1 cellular context compared by ENCODE assay signal in the genomic region with DNA sequence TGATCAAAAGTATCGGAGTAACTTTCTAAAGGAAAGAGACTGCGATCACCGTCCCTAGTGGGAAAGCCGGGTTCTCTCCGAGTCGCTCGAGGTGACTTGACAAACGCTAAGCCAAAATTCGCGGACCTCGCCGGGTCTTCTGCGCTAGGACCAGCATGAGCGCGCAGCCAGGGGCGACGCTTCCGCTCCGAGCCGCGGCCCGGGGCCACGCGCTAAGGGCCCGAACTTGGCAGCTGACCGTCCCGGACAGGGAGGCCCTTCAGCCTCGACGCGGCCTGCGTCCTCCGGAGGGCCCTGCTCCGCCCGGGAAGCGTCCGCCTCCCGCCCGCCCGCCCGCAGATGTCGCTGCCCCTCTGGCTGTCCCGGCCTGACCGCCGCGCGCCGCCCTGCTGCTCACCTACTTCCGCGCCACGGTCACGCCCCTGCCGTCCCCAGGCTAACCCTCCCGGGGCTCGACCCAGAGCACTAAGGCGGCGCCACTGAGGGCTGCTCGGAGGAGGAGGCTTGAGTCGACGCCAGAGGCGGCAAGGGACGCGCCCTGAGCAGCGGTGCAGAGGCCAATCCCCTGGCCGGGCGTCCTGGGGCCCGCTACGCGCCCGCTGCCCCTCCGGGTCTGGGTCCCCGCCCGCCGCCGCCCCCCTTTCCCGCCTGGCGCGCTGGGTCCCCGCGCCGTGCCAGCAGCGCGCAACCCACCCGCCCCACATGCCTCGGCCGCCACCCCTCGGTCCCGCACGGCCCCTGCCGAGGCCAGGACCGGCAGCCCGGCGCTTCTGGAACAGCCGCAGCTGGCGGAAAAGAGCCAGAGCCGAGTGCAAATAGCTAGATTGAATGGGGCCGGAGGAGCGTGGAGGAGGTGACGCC.
TF ChIP-seq lines count a peak whose summit lies in the region.

No MANE protein-coding gene starts in this region.

TF ChIP-seq in HEK293, 187 proteins besides CTCF, POLR2A, EP300 and RAD21 (continued from another document and continues in another):
- TF ChIP-seq, protein P1, sequence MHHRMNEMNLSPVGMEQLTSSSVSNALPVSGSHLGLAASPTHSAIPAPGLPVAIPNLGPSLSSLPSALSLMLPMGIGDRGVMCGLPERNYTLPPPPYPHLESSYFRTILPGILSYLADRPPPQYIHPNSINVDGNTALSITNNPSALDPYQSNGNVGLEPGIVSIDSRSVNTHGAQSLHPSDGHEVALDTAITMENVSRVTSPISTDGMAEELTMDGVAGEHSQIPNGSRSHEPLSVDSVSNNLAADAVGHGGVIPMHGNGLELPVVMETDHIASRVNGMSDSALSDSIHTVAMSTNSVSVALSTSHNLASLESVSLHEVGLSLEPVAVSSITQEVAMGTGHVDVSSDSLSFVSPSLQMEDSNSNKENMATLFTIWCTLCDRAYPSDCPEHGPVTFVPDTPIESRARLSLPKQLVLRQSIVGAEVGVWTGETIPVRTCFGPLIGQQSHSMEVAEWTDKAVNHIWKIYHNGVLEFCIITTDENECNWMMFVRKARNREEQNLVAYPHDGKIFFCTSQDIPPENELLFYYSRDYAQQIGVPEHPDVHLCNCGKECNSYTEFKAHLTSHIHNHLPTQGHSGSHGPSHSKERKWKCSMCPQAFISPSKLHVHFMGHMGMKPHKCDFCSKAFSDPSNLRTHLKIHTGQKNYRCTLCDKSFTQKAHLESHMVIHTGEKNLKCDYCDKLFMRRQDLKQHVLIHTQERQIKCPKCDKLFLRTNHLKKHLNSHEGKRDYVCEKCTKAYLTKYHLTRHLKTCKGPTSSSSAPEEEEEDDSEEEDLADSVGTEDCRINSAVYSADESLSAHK (tag by site-specific recombination; IDR thresholded peaks at IDR 0.05): no peak
- no peak for TF ChIP-seq ZNF426 (tag by site-specific recombination; IDR thresholded peaks at IDR 0.05)
- TF ChIP-seq, protein P2, sequence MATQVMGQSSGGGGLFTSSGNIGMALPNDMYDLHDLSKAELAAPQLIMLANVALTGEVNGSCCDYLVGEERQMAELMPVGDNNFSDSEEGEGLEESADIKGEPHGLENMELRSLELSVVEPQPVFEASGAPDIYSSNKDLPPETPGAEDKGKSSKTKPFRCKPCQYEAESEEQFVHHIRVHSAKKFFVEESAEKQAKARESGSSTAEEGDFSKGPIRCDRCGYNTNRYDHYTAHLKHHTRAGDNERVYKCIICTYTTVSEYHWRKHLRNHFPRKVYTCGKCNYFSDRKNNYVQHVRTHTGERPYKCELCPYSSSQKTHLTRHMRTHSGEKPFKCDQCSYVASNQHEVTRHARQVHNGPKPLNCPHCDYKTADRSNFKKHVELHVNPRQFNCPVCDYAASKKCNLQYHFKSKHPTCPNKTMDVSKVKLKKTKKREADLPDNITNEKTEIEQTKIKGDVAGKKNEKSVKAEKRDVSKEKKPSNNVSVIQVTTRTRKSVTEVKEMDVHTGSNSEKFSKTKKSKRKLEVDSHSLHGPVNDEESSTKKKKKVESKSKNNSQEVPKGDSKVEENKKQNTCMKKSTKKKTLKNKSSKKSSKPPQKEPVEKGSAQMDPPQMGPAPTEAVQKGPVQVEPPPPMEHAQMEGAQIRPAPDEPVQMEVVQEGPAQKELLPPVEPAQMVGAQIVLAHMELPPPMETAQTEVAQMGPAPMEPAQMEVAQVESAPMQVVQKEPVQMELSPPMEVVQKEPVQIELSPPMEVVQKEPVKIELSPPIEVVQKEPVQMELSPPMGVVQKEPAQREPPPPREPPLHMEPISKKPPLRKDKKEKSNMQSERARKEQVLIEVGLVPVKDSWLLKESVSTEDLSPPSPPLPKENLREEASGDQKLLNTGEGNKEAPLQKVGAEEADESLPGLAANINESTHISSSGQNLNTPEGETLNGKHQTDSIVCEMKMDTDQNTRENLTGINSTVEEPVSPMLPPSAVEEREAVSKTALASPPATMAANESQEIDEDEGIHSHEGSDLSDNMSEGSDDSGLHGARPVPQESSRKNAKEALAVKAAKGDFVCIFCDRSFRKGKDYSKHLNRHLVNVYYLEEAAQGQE (tag by site-specific recombination; IDR thresholded peaks at IDR 0.05): peak; percentile 29; the same call in 1 of the 2 replicates
- TF ChIP-seq ZSCAN23 (tag by site-specific recombination; IDR thresholded peaks at IDR 0.05): no peak; the same call in 1 of the 2 replicates
- no peak for TF ChIP-seq ZNF132 (tag by site-specific recombination; IDR thresholded peaks at IDR 0.05; ENCODE audit: borderline replicate concordance)
- TF ChIP-seq, protein P3, sequence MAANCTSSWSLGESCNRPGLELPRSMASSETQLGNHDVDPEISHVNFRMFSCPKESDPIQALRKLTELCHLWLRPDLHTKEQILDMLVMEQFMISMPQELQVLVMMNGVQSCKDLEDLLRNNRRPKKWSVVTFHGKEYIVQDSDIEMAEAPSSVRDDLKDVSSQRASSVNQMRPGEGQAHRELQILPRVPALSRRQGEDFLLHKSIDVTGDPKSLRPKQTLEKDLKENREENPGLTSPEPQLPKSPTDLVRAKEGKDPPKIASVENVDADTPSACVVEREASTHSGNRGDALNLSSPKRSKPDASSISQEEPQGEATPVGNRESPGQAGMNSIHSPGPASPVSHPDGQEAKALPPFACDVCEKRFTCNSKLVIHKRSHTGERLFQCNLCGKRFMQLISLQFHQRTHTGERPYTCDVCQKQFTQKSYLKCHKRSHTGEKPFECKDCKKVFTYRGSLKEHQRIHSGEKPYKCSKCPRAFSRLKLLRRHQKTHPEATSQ (tag by site-specific recombination; IDR thresholded peaks at IDR 0.05): no peak
- TF ChIP-seq ZNF10 (tag by site-specific recombination; IDR thresholded peaks at IDR 0.05): no peak
- TF ChIP-seq ZNF248 (tag by site-specific recombination; IDR thresholded peaks at IDR 0.05): no peak
- no peak for TF ChIP-seq MEIS1 (CRISPR knock-in tag; IDR thresholded peaks at IDR 0.05; ENCODE audit: borderline replicate concordance)
- TF ChIP-seq ZNF302 (tag by site-specific recombination; IDR thresholded peaks at IDR 0.05; ENCODE audit: low read depth): no peak
- TF ChIP-seq, protein P4, sequence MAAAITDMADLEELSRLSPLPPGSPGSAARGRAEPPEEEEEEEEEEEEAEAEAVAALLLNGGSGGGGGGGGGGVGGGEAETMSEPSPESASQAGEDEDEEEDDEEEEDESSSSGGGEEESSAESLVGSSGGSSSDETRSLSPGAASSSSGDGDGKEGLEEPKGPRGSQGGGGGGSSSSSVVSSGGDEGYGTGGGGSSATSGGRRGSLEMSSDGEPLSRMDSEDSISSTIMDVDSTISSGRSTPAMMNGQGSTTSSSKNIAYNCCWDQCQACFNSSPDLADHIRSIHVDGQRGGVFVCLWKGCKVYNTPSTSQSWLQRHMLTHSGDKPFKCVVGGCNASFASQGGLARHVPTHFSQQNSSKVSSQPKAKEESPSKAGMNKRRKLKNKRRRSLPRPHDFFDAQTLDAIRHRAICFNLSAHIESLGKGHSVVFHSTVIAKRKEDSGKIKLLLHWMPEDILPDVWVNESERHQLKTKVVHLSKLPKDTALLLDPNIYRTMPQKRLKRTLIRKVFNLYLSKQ (tag by site-specific recombination; IDR thresholded peaks at IDR 0.05; ENCODE audit: borderline replicate concordance): no peak
- no peak for TF ChIP-seq GLI2 (tag by site-specific recombination; IDR thresholded peaks at IDR 0.05; ENCODE audit: borderline replicate concordance, low read depth)
- TF ChIP-seq, protein P5, sequence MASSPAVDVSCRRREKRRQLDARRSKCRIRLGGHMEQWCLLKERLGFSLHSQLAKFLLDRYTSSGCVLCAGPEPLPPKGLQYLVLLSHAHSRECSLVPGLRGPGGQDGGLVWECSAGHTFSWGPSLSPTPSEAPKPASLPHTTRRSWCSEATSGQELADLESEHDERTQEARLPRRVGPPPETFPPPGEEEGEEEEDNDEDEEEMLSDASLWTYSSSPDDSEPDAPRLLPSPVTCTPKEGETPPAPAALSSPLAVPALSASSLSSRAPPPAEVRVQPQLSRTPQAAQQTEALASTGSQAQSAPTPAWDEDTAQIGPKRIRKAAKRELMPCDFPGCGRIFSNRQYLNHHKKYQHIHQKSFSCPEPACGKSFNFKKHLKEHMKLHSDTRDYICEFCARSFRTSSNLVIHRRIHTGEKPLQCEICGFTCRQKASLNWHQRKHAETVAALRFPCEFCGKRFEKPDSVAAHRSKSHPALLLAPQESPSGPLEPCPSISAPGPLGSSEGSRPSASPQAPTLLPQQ (tag by site-specific recombination; IDR thresholded peaks at IDR 0.05): 0 out of 2 replicates have a peak, but pooled peaks have one; percentile 12
- TF ChIP-seq, protein P6, sequence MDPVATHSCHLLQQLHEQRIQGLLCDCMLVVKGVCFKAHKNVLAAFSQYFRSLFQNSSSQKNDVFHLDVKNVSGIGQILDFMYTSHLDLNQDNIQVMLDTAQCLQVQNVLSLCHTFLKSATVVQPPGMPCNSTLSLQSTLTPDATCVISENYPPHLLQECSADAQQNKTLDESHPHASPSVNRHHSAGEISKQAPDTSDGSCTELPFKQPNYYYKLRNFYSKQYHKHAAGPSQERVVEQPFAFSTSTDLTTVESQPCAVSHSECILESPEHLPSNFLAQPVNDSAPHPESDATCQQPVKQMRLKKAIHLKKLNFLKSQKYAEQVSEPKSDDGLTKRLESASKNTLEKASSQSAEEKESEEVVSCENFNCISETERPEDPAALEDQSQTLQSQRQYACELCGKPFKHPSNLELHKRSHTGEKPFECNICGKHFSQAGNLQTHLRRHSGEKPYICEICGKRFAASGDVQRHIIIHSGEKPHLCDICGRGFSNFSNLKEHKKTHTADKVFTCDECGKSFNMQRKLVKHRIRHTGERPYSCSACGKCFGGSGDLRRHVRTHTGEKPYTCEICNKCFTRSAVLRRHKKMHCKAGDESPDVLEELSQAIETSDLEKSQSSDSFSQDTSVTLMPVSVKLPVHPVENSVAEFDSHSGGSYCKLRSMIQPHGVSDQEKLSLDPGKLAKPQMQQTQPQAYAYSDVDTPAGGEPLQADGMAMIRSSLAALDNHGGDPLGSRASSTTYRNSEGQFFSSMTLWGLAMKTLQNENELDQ (tag by site-specific recombination; IDR thresholded peaks at IDR 0.05; ENCODE audit: low read depth): no peak
- no peak for TF ChIP-seq ZNF112 (tag by site-specific recombination; IDR thresholded peaks at IDR 0.05)
- peak; percentile 52; the same call in 1 of the 2 replicates for TF ChIP-seq ZBTB48 (tag by site-specific recombination; IDR thresholded peaks at IDR 0.05)
- TF ChIP-seq ZNF169 (tag by site-specific recombination; IDR thresholded peaks at IDR 0.05): no peak
- TF ChIP-seq ZNF530 (tag by site-specific recombination; IDR thresholded peaks at IDR 0.05; ENCODE audit: low read depth): no peak
- TF ChIP-seq ZNF792 (tag by site-specific recombination; IDR thresholded peaks at IDR 0.05): 0 out of 2 replicates have a peak, but pooled peaks have one; percentile 11
- no peak for TF ChIP-seq ZNF707 (tag by site-specific recombination; IDR thresholded peaks at IDR 0.05)
- TF ChIP-seq ZNF610 (tag by site-specific recombination; IDR thresholded peaks at IDR 0.05; ENCODE audit: borderline replicate concordance): no peak; the same call in 1 of the 2 replicates
- no peak for TF ChIP-seq ZBTB17 (tag by site-specific recombination; IDR thresholded peaks at IDR 0.05)
- TF ChIP-seq ZNF660 (tag by site-specific recombination; IDR thresholded peaks at IDR 0.05): no peak; the same call in 1 of the 2 replicates
- TF ChIP-seq ZNF394 (tag by site-specific recombination; IDR thresholded peaks at IDR 0.05; ENCODE audit: borderline replicate concordance): peak; percentile 75; the same call in 1 of the 2 replicates
- no peak for TF ChIP-seq ZNF391 (tag by site-specific recombination; IDR thresholded peaks at IDR 0.05; ENCODE audit: borderline replicate concordance, low read depth)
- TF ChIP-seq, protein P7, sequence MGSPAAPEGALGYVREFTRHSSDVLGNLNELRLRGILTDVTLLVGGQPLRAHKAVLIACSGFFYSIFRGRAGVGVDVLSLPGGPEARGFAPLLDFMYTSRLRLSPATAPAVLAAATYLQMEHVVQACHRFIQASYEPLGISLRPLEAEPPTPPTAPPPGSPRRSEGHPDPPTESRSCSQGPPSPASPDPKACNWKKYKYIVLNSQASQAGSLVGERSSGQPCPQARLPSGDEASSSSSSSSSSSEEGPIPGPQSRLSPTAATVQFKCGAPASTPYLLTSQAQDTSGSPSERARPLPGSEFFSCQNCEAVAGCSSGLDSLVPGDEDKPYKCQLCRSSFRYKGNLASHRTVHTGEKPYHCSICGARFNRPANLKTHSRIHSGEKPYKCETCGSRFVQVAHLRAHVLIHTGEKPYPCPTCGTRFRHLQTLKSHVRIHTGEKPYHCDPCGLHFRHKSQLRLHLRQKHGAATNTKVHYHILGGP (tag by site-specific recombination; IDR thresholded peaks at IDR 0.05): no peak
- TF ChIP-seq, protein P8, sequence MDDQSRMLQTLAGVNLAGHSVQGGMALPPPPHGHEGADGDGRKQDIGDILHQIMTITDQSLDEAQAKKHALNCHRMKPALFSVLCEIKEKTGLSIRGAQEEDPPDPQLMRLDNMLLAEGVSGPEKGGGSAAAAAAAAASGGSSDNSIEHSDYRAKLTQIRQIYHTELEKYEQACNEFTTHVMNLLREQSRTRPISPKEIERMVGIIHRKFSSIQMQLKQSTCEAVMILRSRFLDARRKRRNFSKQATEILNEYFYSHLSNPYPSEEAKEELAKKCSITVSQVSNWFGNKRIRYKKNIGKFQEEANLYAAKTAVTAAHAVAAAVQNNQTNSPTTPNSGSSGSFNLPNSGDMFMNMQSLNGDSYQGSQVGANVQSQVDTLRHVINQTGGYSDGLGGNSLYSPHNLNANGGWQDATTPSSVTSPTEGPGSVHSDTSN (CRISPR knock-in tag; IDR thresholded peaks at IDR 0.05): no peak
- TF ChIP-seq ZNF174 (tag by site-specific recombination; IDR thresholded peaks at IDR 0.05): no peak
- TF ChIP-seq, protein P9, sequence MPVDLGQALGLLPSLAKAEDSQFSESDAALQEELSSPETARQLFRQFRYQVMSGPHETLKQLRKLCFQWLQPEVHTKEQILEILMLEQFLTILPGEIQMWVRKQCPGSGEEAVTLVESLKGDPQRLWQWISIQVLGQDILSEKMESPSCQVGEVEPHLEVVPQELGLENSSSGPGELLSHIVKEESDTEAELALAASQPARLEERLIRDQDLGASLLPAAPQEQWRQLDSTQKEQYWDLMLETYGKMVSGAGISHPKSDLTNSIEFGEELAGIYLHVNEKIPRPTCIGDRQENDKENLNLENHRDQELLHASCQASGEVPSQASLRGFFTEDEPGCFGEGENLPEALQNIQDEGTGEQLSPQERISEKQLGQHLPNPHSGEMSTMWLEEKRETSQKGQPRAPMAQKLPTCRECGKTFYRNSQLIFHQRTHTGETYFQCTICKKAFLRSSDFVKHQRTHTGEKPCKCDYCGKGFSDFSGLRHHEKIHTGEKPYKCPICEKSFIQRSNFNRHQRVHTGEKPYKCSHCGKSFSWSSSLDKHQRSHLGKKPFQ (tag by site-specific recombination; IDR thresholded peaks at IDR 0.05): 0 out of 2 replicates have a peak, but pooled peaks have one; percentile 4
- no peak for TF ChIP-seq KLF7 (tag by site-specific recombination; IDR thresholded peaks at IDR 0.05; ENCODE audit: borderline replicate concordance)
- peak; percentile 74 for TF ChIP-seq ZBTB8A (tag by site-specific recombination; IDR thresholded peaks at IDR 0.05)
- no peak; the same call in 1 of the 2 replicates for TF ChIP-seq ZNF24 (tag by site-specific recombination; IDR thresholded peaks at IDR 0.05)
- TF ChIP-seq, protein P10, sequence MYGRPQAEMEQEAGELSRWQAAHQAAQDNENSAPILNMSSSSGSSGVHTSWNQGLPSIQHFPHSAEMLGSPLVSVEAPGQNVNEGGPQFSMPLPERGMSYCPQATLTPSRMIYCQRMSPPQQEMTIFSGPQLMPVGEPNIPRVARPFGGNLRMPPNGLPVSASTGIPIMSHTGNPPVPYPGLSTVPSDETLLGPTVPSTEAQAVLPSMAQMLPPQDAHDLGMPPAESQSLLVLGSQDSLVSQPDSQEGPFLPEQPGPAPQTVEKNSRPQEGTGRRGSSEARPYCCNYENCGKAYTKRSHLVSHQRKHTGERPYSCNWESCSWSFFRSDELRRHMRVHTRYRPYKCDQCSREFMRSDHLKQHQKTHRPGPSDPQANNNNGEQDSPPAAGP (tag by site-specific recombination; IDR thresholded peaks at IDR 0.05): peak; percentile 46; the same call in 1 of the 2 replicates
- no peak for TF ChIP-seq ZNF138 (tag by site-specific recombination; IDR thresholded peaks at IDR 0.05; ENCODE audit: borderline replicate concordance)
- TF ChIP-seq ZNF555 (tag by site-specific recombination; conservative IDR thresholded peaks at IDR 0.05): no peak
